ENCODE assay signal across 14 cellular contexts in the genomic region with DNA sequence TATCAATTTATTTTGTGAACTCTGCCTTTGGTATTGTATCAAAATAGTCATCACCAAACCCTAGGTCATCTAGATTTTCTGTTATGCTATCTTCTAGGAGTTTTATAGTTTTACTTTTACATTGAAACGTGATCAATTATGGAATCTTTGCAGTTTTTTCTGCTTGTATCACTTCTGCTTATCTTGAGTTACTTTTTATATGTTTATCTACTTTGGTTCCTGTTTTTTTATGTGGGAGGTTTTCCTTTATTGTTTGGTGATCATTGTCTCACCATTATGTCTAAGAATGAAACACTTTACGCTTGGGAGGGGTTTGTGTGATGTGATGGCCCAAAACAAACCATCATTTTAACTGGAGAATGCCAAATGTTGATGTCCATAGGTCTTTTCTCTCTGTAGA.
"Had no signal": no experiment of that assay in that cellular context is flagged by ENCODE, and none has a peak within 500 bp of the region (broad histone marks: within the 10 kb centered on the region; RNA-seq: fewer than 3 reads in every experiment).

No MANE protein-coding gene starts in this region.

- H3K9me3 ChIP-seq: heart right ventricle, tibial nerve had no signal

- H3K27me3 ChIP-seq: cardiac muscle cell, foreskin keratinocyte, heart right ventricle, tibial nerve had no signal

- H3K4me1 ChIP-seq: foreskin keratinocyte, heart right ventricle, tibial nerve had no signal

- H3K36me3 ChIP-seq: cardiac muscle cell, heart right ventricle, tibial nerve had no signal

- H3K27ac ChIP-seq: cardiac muscle cell, foreskin keratinocyte, heart right ventricle, tibial nerve had no signal

- H3K4me3 ChIP-seq: cardiac muscle cell, heart right ventricle, tibial nerve had no signal

- FAIRE-seq: endothelial cell of umbilical vein, islet of Langerhans, small intestine had no signal

- DNase-seq: activated B cell treated with CpG ODN at 0.5 μM for 24 hours; activated CD4-positive, alpha-beta T cell treated with anti-CD3 and anti-CD28 coated beads, Interleukin-2, amount 10 ng/mL, durations not matched to agents 24 days and 14 days; activated naive CD4-positive, alpha-beta T cell treated with anti-CD3 and anti-CD28 coated beads for 36 hours; foreskin keratinocyte; heart right ventricle; mammary epithelial cell; natural killer cell; right cardiac atrium; small intestine had no signal

- ATAC-seq: foreskin keratinocyte, heart right ventricle, left lobe of liver, natural killer cell, right cardiac atrium had no signal
